1 cellular context compared by ENCODE assay signal in genomic region chr3:69032137-69032536, GRCh38.
TF ChIP-seq lines count a peak whose summit lies in the region.

No MANE protein-coding gene starts in this region.

TF ChIP-seq in SK-N-SH, 30 proteins besides CTCF, POLR2A, EP300 and RAD21:
- TF ChIP-seq EZH2phosphoT487 (IDR thresholded peaks at IDR 0.05; ENCODE audit: borderline replicate concordance, low read depth): no peak
- TF ChIP-seq CHD2 (IDR thresholded peaks at IDR 0.05; ENCODE audit: low read length, partially characterized antibody): peak; percentile 46
- peak; percentile 58; the same call in 1 of the 2 replicates for TF ChIP-seq RXRA (IDR thresholded peaks at IDR 0.05; ENCODE audit: borderline replicate concordance, low read depth)
- peak; percentile 91 for TF ChIP-seq JUND (IDR thresholded peaks at IDR 0.05)
- TF ChIP-seq YY1 (IDR thresholded peaks at IDR 0.05; ENCODE audit: low read depth): no peak
- TF ChIP-seq GABPA (IDR thresholded peaks at IDR 0.05; ENCODE audit: low read depth): no peak
- peak; percentile 48; the same call in 1 of the 2 replicates for TF ChIP-seq MAX (IDR thresholded peaks at IDR 0.05; ENCODE audit: low read depth)
- TF ChIP-seq FOSL2 (IDR thresholded peaks at IDR 0.05; ENCODE audit: borderline replicate concordance, low read depth): peak; percentile 86
- TF ChIP-seq, protein P1, sequence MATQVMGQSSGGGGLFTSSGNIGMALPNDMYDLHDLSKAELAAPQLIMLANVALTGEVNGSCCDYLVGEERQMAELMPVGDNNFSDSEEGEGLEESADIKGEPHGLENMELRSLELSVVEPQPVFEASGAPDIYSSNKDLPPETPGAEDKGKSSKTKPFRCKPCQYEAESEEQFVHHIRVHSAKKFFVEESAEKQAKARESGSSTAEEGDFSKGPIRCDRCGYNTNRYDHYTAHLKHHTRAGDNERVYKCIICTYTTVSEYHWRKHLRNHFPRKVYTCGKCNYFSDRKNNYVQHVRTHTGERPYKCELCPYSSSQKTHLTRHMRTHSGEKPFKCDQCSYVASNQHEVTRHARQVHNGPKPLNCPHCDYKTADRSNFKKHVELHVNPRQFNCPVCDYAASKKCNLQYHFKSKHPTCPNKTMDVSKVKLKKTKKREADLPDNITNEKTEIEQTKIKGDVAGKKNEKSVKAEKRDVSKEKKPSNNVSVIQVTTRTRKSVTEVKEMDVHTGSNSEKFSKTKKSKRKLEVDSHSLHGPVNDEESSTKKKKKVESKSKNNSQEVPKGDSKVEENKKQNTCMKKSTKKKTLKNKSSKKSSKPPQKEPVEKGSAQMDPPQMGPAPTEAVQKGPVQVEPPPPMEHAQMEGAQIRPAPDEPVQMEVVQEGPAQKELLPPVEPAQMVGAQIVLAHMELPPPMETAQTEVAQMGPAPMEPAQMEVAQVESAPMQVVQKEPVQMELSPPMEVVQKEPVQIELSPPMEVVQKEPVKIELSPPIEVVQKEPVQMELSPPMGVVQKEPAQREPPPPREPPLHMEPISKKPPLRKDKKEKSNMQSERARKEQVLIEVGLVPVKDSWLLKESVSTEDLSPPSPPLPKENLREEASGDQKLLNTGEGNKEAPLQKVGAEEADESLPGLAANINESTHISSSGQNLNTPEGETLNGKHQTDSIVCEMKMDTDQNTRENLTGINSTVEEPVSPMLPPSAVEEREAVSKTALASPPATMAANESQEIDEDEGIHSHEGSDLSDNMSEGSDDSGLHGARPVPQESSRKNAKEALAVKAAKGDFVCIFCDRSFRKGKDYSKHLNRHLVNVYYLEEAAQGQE (IDR thresholded peaks at IDR 0.05; ENCODE audit: low read depth, low read length): no peak
- peak; percentile 82; the same call in 1 of the 2 replicates for TF ChIP-seq POLR2AphosphoS5 (IDR thresholded peaks at IDR 0.05; ENCODE audit: low read depth, low read length)
- peak; percentile 39; the same call in 1 of the 2 replicates for TF ChIP-seq RCOR1 (IDR thresholded peaks at IDR 0.05; ENCODE audit: low read length)
- TF ChIP-seq TCF12 (IDR thresholded peaks at IDR 0.05): peak; percentile 95
- TF ChIP-seq ZBTB33 (IDR thresholded peaks at IDR 0.05; ENCODE audit: borderline replicate concordance, low read depth): no peak; the same call in 1 of the 2 replicates
- TF ChIP-seq FOXJ3 (CRISPR knock-in tag; IDR thresholded peaks at IDR 0.05): 0 out of 2 replicates have a peak, but pooled peaks have one; percentile 53
- TF ChIP-seq GATA2 (CRISPR knock-in tag; IDR thresholded peaks at IDR 0.05): peak; percentile 82
- TF ChIP-seq, protein P2, sequence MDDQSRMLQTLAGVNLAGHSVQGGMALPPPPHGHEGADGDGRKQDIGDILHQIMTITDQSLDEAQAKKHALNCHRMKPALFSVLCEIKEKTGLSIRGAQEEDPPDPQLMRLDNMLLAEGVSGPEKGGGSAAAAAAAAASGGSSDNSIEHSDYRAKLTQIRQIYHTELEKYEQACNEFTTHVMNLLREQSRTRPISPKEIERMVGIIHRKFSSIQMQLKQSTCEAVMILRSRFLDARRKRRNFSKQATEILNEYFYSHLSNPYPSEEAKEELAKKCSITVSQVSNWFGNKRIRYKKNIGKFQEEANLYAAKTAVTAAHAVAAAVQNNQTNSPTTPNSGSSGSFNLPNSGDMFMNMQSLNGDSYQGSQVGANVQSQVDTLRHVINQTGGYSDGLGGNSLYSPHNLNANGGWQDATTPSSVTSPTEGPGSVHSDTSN (IDR thresholded peaks at IDR 0.05): peak; percentile 78
- TF ChIP-seq TEAD4 (IDR thresholded peaks at IDR 0.05; ENCODE audit: borderline replicate concordance, insufficient read depth): peak; percentile 49; the same call in 1 of the 2 replicates
- no peak for TF ChIP-seq SMC3 (IDR thresholded peaks at IDR 0.05; ENCODE audit: low read depth, low read length)
- peak; percentile 62; the same call in 1 of the 2 replicates for TF ChIP-seq NFIC (IDR thresholded peaks at IDR 0.05; ENCODE audit: borderline replicate concordance)
